14 cellular contexts compared by ENCODE assay signal in genomic region chr17:5837055-5837491, GRCh38.
DNase-seq lines count a peak whose midpoint lies in the region; TF ChIP-seq lines count a peak whose summit lies in the region.
"Had no signal": no experiment of that assay in that cellular context is flagged by ENCODE, and none has a peak within 500 bp of the region (broad histone marks: within the 10 kb centered on the region; RNA-seq: fewer than 3 reads in every experiment).

No MANE protein-coding gene starts in this region.

- H3K4me1 ChIP-seq in mesenchymal stem cell (ENCODE audit: control insufficient read depth, insufficient read depth, low read depth, low read length): no peaks in the 10 kb centered on the region

- H4K91ac ChIP-seq in mesenchymal stem cell (ENCODE audit: low read length): no peak overlapping the region

- no peak overlapping the region for H3K18ac ChIP-seq in mesenchymal stem cell (ENCODE audit: low read depth in 1 of 2, low read length in 2 of 2)

- H4K8ac ChIP-seq in mesenchymal stem cell (ENCODE audit: low read length): no peak overlapping the region

- DNase-seq in EL (peak; percentile 73), epithelial cell of esophagus (ENCODE audit: low read depth) (peak; percentile 95), mesenchymal stem cell (peak; percentile 79), NK-92 (lab: John Stamatoyannopoulos, UW; ENCODE audit: unreplicated experiment) (no peak), NCI-H345 (lab: John Stamatoyannopoulos, UW) (no peak)
- no peak for DNase-seq in stimulated activated CD4-positive, alpha-beta T cell treated with anti-CD3 and anti-CD28 coated beads, Interleukin-4, amount 100 ng/mL, for 4 hours
- DNase-seq in stimulated activated CD8-positive, alpha-beta memory T cell treated with anti-CD3 and anti-CD28 coated beads, Interleukin-4, amount 100 ng/mL, for 48 hours: no peak
- DNase-seq: activated T-cell treated with anti-CD3 and anti-CD28 coated beads, Interleukin-2, amount 50 U/mL, for 24 hours; CD4-positive, CD25-positive, alpha-beta regulatory T cell; kidney; NCI-H2227 treated with DMSO at 0.1 percent for 48 hours; stimulated activated naive B cell treated with anti-CD40 and anti-IgM and Interleukin-4, amounts not matched to agents 10 μg/mL and 1 μg/mL and 100 μg/mL, for 72 hours; WERI-Rb-1 had no signal

- H3K4ac ChIP-seq in mesenchymal stem cell (ENCODE audit: low read depth in 1 of 2, low read length in 2 of 2): no peak overlapping the region

- H2AK5ac ChIP-seq in mesenchymal stem cell (ENCODE audit: low read length, severe bottlenecking): no peak overlapping the region

- no peak overlapping the region for H3K27ac ChIP-seq in mesenchymal stem cell (ENCODE audit: low read length, poor library complexity, severe bottlenecking)
- H3K27ac ChIP-seq: WERI-Rb-1 had no signal

- H3K9me3 ChIP-seq in mesenchymal stem cell (ENCODE audit: control insufficient read depth, low read length): no peaks in the 10 kb centered on the region

- H3K14ac ChIP-seq in mesenchymal stem cell (ENCODE audit: low read length in 2 of 2): no peak overlapping the region

- H3K79me1 ChIP-seq in mesenchymal stem cell (replicated peaks; ENCODE audit: low read length, poor library complexity, severe bottlenecking): no peaks in the 10 kb centered on the region

- no peak overlapping the region for H3K4me2 ChIP-seq in mesenchymal stem cell (ENCODE audit: low read length, poor library complexity, severe bottlenecking)

- no peak overlapping the region for H2BK5ac ChIP-seq in mesenchymal stem cell (ENCODE audit: low read depth, low read length, poor library complexity, severe bottlenecking)

- 64% methylated on average over 3 of the region's 4 CpGs for WGBS in mesenchymal stem cell

- H3K27me3 ChIP-seq in mesenchymal stem cell (ENCODE audit: control insufficient read depth in 1 of 2, insufficient read depth in 1 of 2, low read length in 2 of 2): no peaks in the 10 kb centered on the region

- no peak overlapping the region for H2BK120ac ChIP-seq in mesenchymal stem cell (ENCODE audit: low read depth, low read length)

- H3K23ac ChIP-seq in mesenchymal stem cell (ENCODE audit: low read length in 2 of 2): no peak overlapping the region

- peak overlapping the region; percentile 19 for H3K9ac ChIP-seq in mesenchymal stem cell (ENCODE audit: low read length)

- H2BK12ac ChIP-seq in mesenchymal stem cell (ENCODE audit: low read length in 2 of 2): no peak overlapping the region

- TF ChIP-seq CTCF in epithelial cell of esophagus (IDR thresholded peaks at IDR 0.05; ENCODE audit: insufficient read depth, low read depth, low read length, missing control alignments): no peak

- no peak overlapping the region for H2AFZ ChIP-seq in mesenchymal stem cell (ENCODE audit: low read depth, low read length)

- no peaks in the 10 kb centered on the region for H3K36me3 ChIP-seq in mesenchymal stem cell (ENCODE audit: control insufficient read depth in 1 of 2, insufficient read depth in 2 of 2, low read depth in 1 of 2, low read length in 2 of 2)
- H3K36me3 ChIP-seq: WERI-Rb-1 had no signal

- H2BK15ac ChIP-seq in mesenchymal stem cell (ENCODE audit: low read depth, poor library complexity, severe bottlenecking): no peak overlapping the region

- no peak overlapping the region for H3K4me3 ChIP-seq in epithelial cell of esophagus (ENCODE audit: low read length)
- no peak overlapping the region for H3K4me3 ChIP-seq in mesenchymal stem cell (ENCODE audit: insufficient read depth in 1 of 2, low read depth in 1 of 2, low read length in 2 of 2)

TF ChIP-seq in PFSK-1, 5 proteins besides CTCF, POLR2A, EP300 and RAD21:
- TF ChIP-seq SIN3A (IDR thresholded peaks at IDR 0.05; ENCODE audit: borderline replicate concordance, insufficient read depth, low read length): peak; percentile 84; the same call in 1 of the 2 replicates
- no peak for TF ChIP-seq POLR2AphosphoS5 (IDR thresholded peaks at IDR 0.05; ENCODE audit: low read depth, low read length)

Comparison
In these comparisons a context has a peak if more than half of its experiments do, and no peak if none do; other contexts are left out.
1. DNase-seq: peak in EL (single experiment), epithelial cell of esophagus (single experiment) and mesenchymal stem cell (single experiment); none in NK-92 (single experiment), stimulated activated CD4-positive, alpha-beta T cell treated with anti-CD3 and anti-CD28 coated beads, Interleukin-4, amount 100 ng/mL, for 4 hours (0 of 2), NCI-H345 (single experiment) and stimulated activated CD8-positive, alpha-beta memory T cell treated with anti-CD3 and anti-CD28 coated beads, Interleukin-4, amount 100 ng/mL, for 48 hours (single experiment).